Comparison of ENCODE assay signal across 22 cellular contexts in genomic region chr11:69804769-69805508, GRCh38. TPM values are rescaled to one million over a fixed set of nuclear protein-coding genes. Genes with fewer than 3 reads are reported as not detected.
"Had no signal": no experiment of that assay in that cellular context is flagged by ENCODE, and none has a peak within 500 bp of the region (broad histone marks: within the 10 kb centered on the region; RNA-seq: fewer than 3 reads in every experiment).

No MANE protein-coding gene starts in this region.

- H3K4me1 ChIP-seq: gastrocnemius medialis, psoas muscle had no signal

- H3K4me3 ChIP-seq: gastrocnemius medialis, hepatocyte, neural progenitor cell, psoas muscle, smooth muscle cell had no signal

- H3K27me3 ChIP-seq: hepatocyte, neural progenitor cell had no signal

- H3K36me3 ChIP-seq: gastrocnemius medialis, neural progenitor cell had no signal

- H2AFZ ChIP-seq: hepatocyte, neural progenitor cell had no signal

- H3K27ac ChIP-seq: gastrocnemius medialis, hepatocyte, neural progenitor cell, psoas muscle had no signal

- H3K9ac ChIP-seq: neural progenitor cell had no signal

- H3K9me3 ChIP-seq: gastrocnemius medialis, psoas muscle had no signal

- H3K4me2 ChIP-seq: hepatocyte, neural progenitor cell, smooth muscle cell had no signal

- DNase-seq: effector memory CD4-positive, alpha-beta T cell; gastrocnemius medialis; glutamatergic neuron; left colon; natural killer cell; occipital lobe; psoas muscle; retina; stimulated activated CD4-positive, alpha-beta T cell treated with anti-CD3 and anti-CD28 coated beads, Interleukin-2, amount 100 ng/mL, for 48 hours; stimulated activated naive CD4-positive, alpha-beta T cell treated with Interleukin-2 at 50 U/mL for 16 hours; trophoblast cell had no signal

- ATAC-seq: esophagus mucosa, gastrocnemius medialis, left colon, natural killer cell had no signal

RNA-seq across cellular contexts. Expression of gene FGF3, which starts 14.3 kb away (rescaled TPM):
- total RNA-seq: esophagus mucosa, fibroblast of lung, gastrocnemius medialis, hepatocyte, kidney epithelial cell, left colon, lower leg skin, mesothelial cell of epicardium, mucosa of gallbladder, myocyte, natural killer cell, occipital lobe, psoas muscle, smooth muscle cell, urinary bladder had no signal
- polyA plus RNA-seq: fibroblast of lung, hepatocyte, psoas muscle, smooth muscle cell, urinary bladder had no signal

RNA-seq across cellular contexts. Expression of gene FGF4, which starts 29.8 kb away (rescaled TPM):
- total RNA-seq: esophagus mucosa, fibroblast of lung, gastrocnemius medialis, hepatocyte, kidney epithelial cell, left colon, lower leg skin, mesothelial cell of epicardium, mucosa of gallbladder, myocyte, natural killer cell, occipital lobe, psoas muscle, smooth muscle cell, urinary bladder had no signal
- polyA plus RNA-seq: fibroblast of lung, hepatocyte, psoas muscle, smooth muscle cell, urinary bladder had no signal
